In genomic region chr3:155196131-155197075, GRCh38 we compare ENCODE assay signal across 13 cellular contexts.
"Had no signal": no experiment of that assay in that cellular context is flagged by ENCODE, and none has a peak within 500 bp of the region (broad histone marks: within the 10 kb centered on the region; RNA-seq: fewer than 3 reads in every experiment).

No MANE protein-coding gene starts in this region.

- H3K4me3 ChIP-seq: dorsolateral prefrontal cortex, esophagus squamous epithelium, neural progenitor cell, pancreas, upper lobe of right lung had no signal

- H3K4me1 ChIP-seq: esophagus squamous epithelium, neural progenitor cell, pancreas, upper lobe of right lung had no signal

- H3K9ac ChIP-seq: neural progenitor cell had no signal

- H3K9me3 ChIP-seq: esophagus squamous epithelium, pancreas, upper lobe of right lung had no signal

- DNase-seq: activated CD4-positive, alpha-beta T cell treated with anti-CD3 and anti-CD28 coated beads, Interleukin-2, amount 50 U/mL, for 48 hours; activated CD4-positive, CD25-positive, alpha-beta regulatory T cell treated with anti-CD3 and anti-CD28 coated beads, Interleukin-2, amount 50 U/mL, for 72 hours; activated CD8-positive, alpha-beta memory T cell treated with anti-CD3 and anti-CD28 coated beads, Interleukin-2, amount 10 ng/mL, durations not matched to agents 7 days and 5 days; activated effector memory CD4-positive, alpha-beta T cell treated with anti-CD3 and anti-CD28 coated beads, Interleukin-2, amount 50 U/mL, for 16 hours; activated T-cell treated with anti-CD3 and anti-CD28 coated beads, Interleukin-2, amount 50 U/mL, for 24 hours; dorsolateral prefrontal cortex; esophagus squamous epithelium; left ventricle myocardium superior; pancreas; right cardiac atrium; stimulated activated naive B cell treated with anti-CD40 and anti-IgM and Interleukin-4, amounts not matched to agents 10 μg/mL and 1 μg/mL and 100 μg/mL, for 72 hours; upper lobe of right lung had no signal

- H3K27ac ChIP-seq: dorsolateral prefrontal cortex, esophagus squamous epithelium, neural progenitor cell, pancreas, upper lobe of right lung had no signal

- H3K36me3 ChIP-seq: esophagus squamous epithelium, neural progenitor cell, pancreas, upper lobe of right lung had no signal

- H3K27me3 ChIP-seq: dorsolateral prefrontal cortex, esophagus squamous epithelium, neural progenitor cell, pancreas, upper lobe of right lung had no signal
